In genomic region chr1:233441981-233442380, GRCh38 we compare ENCODE assay signal across 22 cellular contexts.
DNase-seq lines count a peak whose midpoint lies in the region; FAIRE-seq and TF ChIP-seq lines count a peak whose summit lies in the region.
"Had no signal": no experiment of that assay in that cellular context is flagged by ENCODE, and none has a peak within 500 bp of the region (broad histone marks: within the 10 kb centered on the region; RNA-seq: fewer than 3 reads in every experiment).

No MANE protein-coding gene starts in this region.

- WGBS in mesenchymal stem cell: 40% methylated on average over 1 of the region's 3 CpGs

- TF ChIP-seq CTCF in astrocyte (IDR thresholded peaks at IDR 0.05; ENCODE audit: insufficient read depth, low read depth, low read length) (no peak), kidney (IDR thresholded peaks at IDR 0.05; ENCODE audit: borderline replicate concordance, extremely low read depth, insufficient read depth) (no peak)

- H3K4me2 ChIP-seq in astrocyte (ENCODE audit: low read length): peak overlapping the region; percentile 46
- H3K4me2 ChIP-seq in mesenchymal stem cell (ENCODE audit: low read length, poor library complexity, severe bottlenecking): no peak overlapping the region
- H3K4me2 ChIP-seq: PC-9 had no signal

- H2BK15ac ChIP-seq in mesenchymal stem cell (ENCODE audit: low read depth, poor library complexity, severe bottlenecking): no peak overlapping the region

- H3K14ac ChIP-seq in mesenchymal stem cell (ENCODE audit: low read length in 2 of 2): no peak overlapping the region

- no peak overlapping the region for H4K8ac ChIP-seq in mesenchymal stem cell (ENCODE audit: low read length)

- H3K27me3 ChIP-seq in astrocyte (ENCODE audit: insufficient read depth, low read length): peaks cover 3% of the 10 kb centered on the region
- H3K27me3 ChIP-seq in mesenchymal stem cell (ENCODE audit: control insufficient read depth in 1 of 2, insufficient read depth in 1 of 2, low read length in 2 of 2): peaks cover 4 to 10% of the 10 kb centered on the region in 2 experiments
- H3K27me3 ChIP-seq: BLaER1 treated with 17β-estradiol and CSF1 and Interleukin-3, amounts not matched to agents 10 nM and 100 nM had no signal

- peaks cover 4% of the 10 kb centered on the region for H3K4me1 Mint-ChIP-seq in astrocyte (ENCODE audit: low read depth, unreplicated experiment)

- H3K4me1 ChIP-seq in astrocyte (ENCODE audit: insufficient read depth, low read length) (peaks cover 16% of the 10 kb centered on the region), mesenchymal stem cell (ENCODE audit: control insufficient read depth, insufficient read depth, low read depth, low read length) (no peaks in the 10 kb centered on the region), kidney (ENCODE audit: control insufficient read depth in 1 of 2, insufficient read depth in 1 of 2, low read depth in 1 of 2, low read length in 2 of 2) (no peaks in the 10 kb centered on the region)
- H3K4me1 ChIP-seq: BLaER1 treated with 17β-estradiol and CSF1 and Interleukin-3, amounts not matched to agents 10 nM and 100 nM had no signal

- H2AFZ ChIP-seq in astrocyte (ENCODE audit: low read depth, low read length) (no peak overlapping the region), mesenchymal stem cell (ENCODE audit: low read depth, low read length) (no peak overlapping the region)
- H2AFZ ChIP-seq: GM23248, PC-9 had no signal

- no peak overlapping the region for H3K9ac ChIP-seq in astrocyte (ENCODE audit: low read length)
- H3K9ac ChIP-seq in mesenchymal stem cell (ENCODE audit: low read length): peak overlapping the region; percentile 32
- H3K9ac ChIP-seq in kidney (ENCODE audit: low read length in 2 of 2): no peak overlapping the region
- H3K9ac ChIP-seq: BLaER1 treated with 17β-estradiol and CSF1 and Interleukin-3, amounts not matched to agents 10 nM and 100 nM; GM23248 had no signal

- peaks cover 8% of the 10 kb centered on the region for H3K27me3 Mint-ChIP-seq in astrocyte (ENCODE audit: low read depth, unreplicated experiment)

- no peaks in the 10 kb centered on the region for H3K36me3 Mint-ChIP-seq in astrocyte (ENCODE audit: low read depth, unreplicated experiment)
- H3K36me3 Mint-ChIP-seq: CD8-positive, alpha-beta T cell had no signal

- H4K20me1 ChIP-seq in astrocyte (ENCODE audit: insufficient read depth, low read length): no peaks in the 10 kb centered on the region
- H4K20me1 ChIP-seq: BLaER1 treated with 17β-estradiol and CSF1 and Interleukin-3, amounts not matched to agents 10 nM and 100 nM had no signal

- intact Hi-C loops in kidney (cut with DNase I): loop anchor here (10.0 kb wide), 1 partner anchor 353 kb away; no protein-coding TSS in a partner anchor

- DNase-seq in EH (ENCODE audit: low read depth) (peak; percentile 42), NCI-H226 (peak; percentile 65), astrocyte (ENCODE audit: low read depth) (peak; percentile 9), mesenchymal stem cell (no peak), NCI-H2029 treated with DMSO at 0.1 percent for 48 hours (lab: John Stamatoyannopoulos, UW) (no peak), kidney (no peak), NCI-H128 (lab: John Stamatoyannopoulos, UW; ENCODE audit: unreplicated experiment) (no peak), NCI-H748 treated with DMSO at 0.1 percent for 48 hours (lab: John Stamatoyannopoulos, UW) (no peak)
- DNase-seq: Calu3, EL, IMR-90, Karpas-422, MM.1S, NCI-H2107, NCI-H774, PC-9 had no signal

- no peaks in the 10 kb centered on the region for H3K79me2 ChIP-seq in astrocyte (ENCODE audit: insufficient read depth, low read length)

- H3K36me3 ChIP-seq in astrocyte (ENCODE audit: insufficient read depth, low read length) (no peaks in the 10 kb centered on the region), mesenchymal stem cell (ENCODE audit: control insufficient read depth in 1 of 2, insufficient read depth in 2 of 2, low read depth in 1 of 2, low read length in 2 of 2) (no peaks in the 10 kb centered on the region), kidney (ENCODE audit: control insufficient read depth in 1 of 2, insufficient read depth in 2 of 2, low read length in 2 of 2) (no peaks in the 10 kb centered on the region)
- H3K36me3 ChIP-seq: BLaER1 treated with 17β-estradiol and CSF1 and Interleukin-3, amounts not matched to agents 10 nM and 100 nM had no signal

- no peak overlapping the region for H3K4me3 Mint-ChIP-seq in astrocyte (ENCODE audit: unreplicated experiment)
- H3K4me3 Mint-ChIP-seq: CD8-positive, alpha-beta T cell had no signal

- H3K27ac ChIP-seq in astrocyte (ENCODE audit: low read depth, low read length) (peak overlapping the region; percentile 5), mesenchymal stem cell (ENCODE audit: low read length, poor library complexity, severe bottlenecking) (no peak overlapping the region), kidney (ENCODE audit: low read depth in 2 of 2, low read length in 2 of 2) (no peak overlapping the region)
- H3K27ac ChIP-seq: BLaER1 treated with 17β-estradiol and CSF1 and Interleukin-3, amounts not matched to agents 10 nM and 100 nM; GM23248; PC-9 had no signal

- H2BK120ac ChIP-seq in mesenchymal stem cell (ENCODE audit: low read depth, low read length): no peak overlapping the region

- FAIRE-seq in astrocyte (lab: Jason Lieb, UNC) (no peak), kidney (lab: Jason Lieb, UNC) (no peak)
- FAIRE-seq: GM12891, GM19239, HTR-8/SVneo had no signal

- H3K18ac ChIP-seq in mesenchymal stem cell (ENCODE audit: low read depth in 1 of 2, low read length in 2 of 2): no peak overlapping the region

- no peak overlapping the region for H2BK5ac ChIP-seq in mesenchymal stem cell (ENCODE audit: low read depth, low read length, poor library complexity, severe bottlenecking)

- no peak overlapping the region for H4K91ac ChIP-seq in mesenchymal stem cell (ENCODE audit: low read length)

- no peaks in the 10 kb centered on the region for H3K9me3 ChIP-seq in astrocyte (ENCODE audit: insufficient read depth, low read depth, low read length)
- no peaks in the 10 kb centered on the region for H3K9me3 ChIP-seq in mesenchymal stem cell (ENCODE audit: control insufficient read depth, low read length)
- H3K9me3 ChIP-seq in kidney (ENCODE audit: control insufficient read depth in 1 of 2, low read length in 2 of 2): peaks cover 0 to 6% of the 10 kb centered on the region in 2 donors

- no peak overlapping the region for H3K27ac Mint-ChIP-seq in astrocyte (ENCODE audit: unreplicated experiment)
- H3K27ac Mint-ChIP-seq: CD8-positive, alpha-beta T cell had no signal

- H3K4ac ChIP-seq in mesenchymal stem cell (ENCODE audit: low read depth in 1 of 2, low read length in 2 of 2): no peak overlapping the region

- no peak overlapping the region for H2AK5ac ChIP-seq in mesenchymal stem cell (ENCODE audit: low read length, severe bottlenecking)

- H2BK12ac ChIP-seq in mesenchymal stem cell (ENCODE audit: low read length in 2 of 2): no peak overlapping the region

- H3K4me3 ChIP-seq in astrocyte (ENCODE audit: insufficient read depth, low read depth, low read length) (no peak overlapping the region), mesenchymal stem cell (ENCODE audit: insufficient read depth in 1 of 2, low read depth in 1 of 2, low read length in 2 of 2) (no peak overlapping the region), kidney (ENCODE audit: low read length in 2 of 2) (no peak overlapping the region)
- H3K4me3 ChIP-seq: BLaER1 treated with 17β-estradiol and CSF1 and Interleukin-3, amounts not matched to agents 10 nM and 100 nM; GM23248; PC-9 had no signal

- H3K9me3 Mint-ChIP-seq in astrocyte (ENCODE audit: unreplicated experiment): peaks cover 6% of the 10 kb centered on the region

- H3K23ac ChIP-seq in mesenchymal stem cell (ENCODE audit: low read length in 2 of 2): no peak overlapping the region

- no peaks in the 10 kb centered on the region for H3K79me1 ChIP-seq in mesenchymal stem cell (replicated peaks; ENCODE audit: low read length, poor library complexity, severe bottlenecking)

Comparison
In these comparisons a context has a peak if more than half of its experiments do, and no peak if none do; other contexts are left out.
1. DNase-seq: peak in EH (single experiment), NCI-H226 (single experiment) and astrocyte (single experiment); none in mesenchymal stem cell (single experiment), NCI-H2029 treated with DMSO at 0.1 percent for 48 hours (single experiment), kidney (single experiment), NCI-H128 (single experiment) and NCI-H748 treated with DMSO at 0.1 percent for 48 hours (single experiment).